In the genomic region with DNA sequence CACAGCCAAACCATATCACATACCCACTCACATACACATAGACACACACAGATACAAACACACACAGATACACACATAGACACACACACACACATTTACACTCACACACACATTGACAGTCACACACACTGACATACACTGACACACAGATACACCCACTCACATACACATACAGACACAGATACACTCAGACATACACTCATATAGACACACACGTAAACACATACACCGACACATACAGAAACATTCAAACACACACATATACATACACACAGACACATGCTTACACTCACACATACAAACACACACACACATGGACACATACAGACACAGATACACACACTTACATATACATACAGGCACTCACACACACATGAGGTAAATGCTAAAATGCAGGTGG, we compare ENCODE assay signal across 2 cellular contexts.
TF ChIP-seq lines count a peak whose summit lies in the region.

No MANE protein-coding gene starts in this region.

TF ChIP-seq in IMR-90, 13 proteins besides CTCF, POLR2A, EP300 and RAD21:
- no peak for TF ChIP-seq MAFK (IDR thresholded peaks at IDR 0.05; ENCODE audit: low read depth, low read length)
- TF ChIP-seq, protein P1, sequence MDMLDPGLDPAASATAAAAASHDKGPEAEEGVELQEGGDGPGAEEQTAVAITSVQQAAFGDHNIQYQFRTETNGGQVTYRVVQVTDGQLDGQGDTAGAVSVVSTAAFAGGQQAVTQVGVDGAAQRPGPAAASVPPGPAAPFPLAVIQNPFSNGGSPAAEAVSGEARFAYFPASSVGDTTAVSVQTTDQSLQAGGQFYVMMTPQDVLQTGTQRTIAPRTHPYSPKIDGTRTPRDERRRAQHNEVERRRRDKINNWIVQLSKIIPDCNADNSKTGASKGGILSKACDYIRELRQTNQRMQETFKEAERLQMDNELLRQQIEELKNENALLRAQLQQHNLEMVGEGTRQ (IDR thresholded peaks at IDR 0.05; ENCODE audit: low read depth, low read length) = no peak
- no peak for TF ChIP-seq FOS (IDR thresholded peaks at IDR 0.05; ENCODE audit: low read depth, low read length)
- TF ChIP-seq RCOR1 (IDR thresholded peaks at IDR 0.05; ENCODE audit: insufficient replicate concordance, low read length) = no peak
- no peak for TF ChIP-seq CEBPB (IDR thresholded peaks at IDR 0.05; ENCODE audit: low read depth, low read length)
- no peak for TF ChIP-seq SMC3 (IDR thresholded peaks at IDR 0.05; ENCODE audit: low read depth, low read length)
- no peak for TF ChIP-seq NFE2L2 (IDR thresholded peaks at IDR 0.05; ENCODE audit: low read depth, low read length)
TF ChIP-seq in IMR-90: peak in this region for 0.

TF ChIP-seq in endothelial cell of umbilical vein, 7 proteins besides CTCF, POLR2A, EP300 and RAD21:
- TF ChIP-seq JUN (IDR thresholded peaks at IDR 0.05; ENCODE audit: borderline replicate concordance, insufficient read depth, insufficient read length, low read depth) (no peak), EZH2 (IDR thresholded peaks at IDR 0.05; ENCODE audit: borderline replicate concordance, low read depth, low read length, severe bottlenecking) (no peak), FOS (IDR thresholded peaks at IDR 0.05; ENCODE audit: borderline replicate concordance, insufficient read depth, low read length) (no peak), POLR2AphosphoS5 (IDR thresholded peaks at IDR 0.05; ENCODE audit: insufficient read depth, low read depth, low read length) (no peak), MYC (IDR thresholded peaks at IDR 0.05; ENCODE audit: low read depth, low read length) (no peak), GATA2 (IDR thresholded peaks at IDR 0.05; ENCODE audit: insufficient read depth, insufficient read length, low read depth, low read length) (no peak)
- TF ChIP-seq, protein P2, sequence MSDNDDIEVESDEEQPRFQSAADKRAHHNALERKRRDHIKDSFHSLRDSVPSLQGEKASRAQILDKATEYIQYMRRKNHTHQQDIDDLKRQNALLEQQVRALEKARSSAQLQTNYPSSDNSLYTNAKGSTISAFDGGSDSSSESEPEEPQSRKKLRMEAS (IDR thresholded peaks at IDR 0.05; ENCODE audit: insufficient read depth, insufficient read length) = no peak
